In the genomic region with DNA sequence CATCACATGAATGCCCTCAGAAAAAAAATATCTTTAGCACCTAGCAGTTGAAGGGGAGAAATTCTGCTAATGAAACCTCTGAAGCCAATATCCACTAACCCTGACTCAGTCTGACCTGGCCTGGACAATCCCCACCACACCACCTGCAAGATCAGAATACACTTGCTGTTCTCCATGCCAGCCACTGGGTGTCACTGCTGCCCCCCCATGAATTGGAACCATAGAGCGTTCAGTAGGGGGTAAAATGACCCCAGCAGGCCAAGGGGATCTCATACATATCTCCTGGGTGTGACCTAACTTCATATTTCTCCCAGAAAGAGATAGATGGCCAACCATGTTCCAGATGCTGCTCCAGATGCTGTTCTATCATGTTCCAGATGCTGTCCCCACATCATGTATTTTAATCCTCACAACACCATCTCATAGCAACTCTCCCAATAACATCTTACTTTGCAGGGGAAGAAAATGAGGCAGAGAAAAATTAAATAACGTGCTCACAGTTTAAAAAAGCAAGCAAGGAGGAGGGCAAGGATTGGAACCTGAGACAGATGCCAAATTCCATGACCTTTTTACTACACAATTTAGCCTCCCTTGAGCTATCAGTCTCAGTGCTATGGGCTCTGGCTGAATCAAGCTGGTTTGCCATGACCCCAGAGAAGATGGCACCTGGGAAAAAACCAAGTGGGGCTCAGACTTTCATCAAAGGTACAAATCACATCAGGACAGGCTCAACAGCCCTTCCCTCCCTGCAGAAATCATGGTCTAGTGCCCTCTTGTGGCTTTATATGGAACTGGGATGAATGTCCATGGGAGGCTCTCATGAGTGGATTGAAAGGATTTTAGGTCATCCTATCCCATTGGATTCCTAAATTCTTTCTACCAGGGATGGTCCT, we compare ENCODE assay signal across 9 cellular contexts. TPM values are rescaled to one million over a fixed set of nuclear protein-coding genes. Genes with fewer than 3 reads are reported as not detected.
DNase-seq lines count a peak whose midpoint lies in the region; ATAC-seq and TF ChIP-seq lines count a peak whose summit lies in the region.
"Had no signal": no experiment of that assay in that cellular context is flagged by ENCODE, and none has a peak within 500 bp of the region (broad histone marks: within the 10 kb centered on the region; RNA-seq: fewer than 3 reads in every experiment).

No MANE protein-coding gene starts in this region.

- H3K27ac ChIP-seq in neural progenitor cell: no peak overlapping the region

- peaks cover 13% of the 10 kb centered on the region for H3K27me3 Mint-ChIP-seq in neural progenitor cell (ENCODE audit: insufficient read depth, low read depth)

- H3K27ac Mint-ChIP-seq in neural progenitor cell: no peak overlapping the region
- H3K27ac Mint-ChIP-seq: CD8-positive, alpha-beta memory T cell had no signal

- H3K9ac ChIP-seq in neural progenitor cell: no peak overlapping the region

- no peaks in the 10 kb centered on the region for H3K9me3 Mint-ChIP-seq in neural progenitor cell
- H3K9me3 Mint-ChIP-seq: CD8-positive, alpha-beta memory T cell had no signal

- H3K79me2 ChIP-seq in neural progenitor cell (ENCODE audit: low read depth): no peaks in the 10 kb centered on the region

- peaks cover 3% of the 10 kb centered on the region for H3K4me1 ChIP-seq in neural progenitor cell

- H2AFZ ChIP-seq in neural progenitor cell (replicated peaks): no peak overlapping the region

- TF ChIP-seq CTCF in neural progenitor cell (IDR thresholded peaks at IDR 0.05): peak; percentile 70

- no peaks in the 10 kb centered on the region for H3F3A ChIP-seq in neural progenitor cell (ENCODE audit: low read depth)

- peak; percentile 56 for ATAC-seq in GM21529 (IDR thresholded peaks at IDR 0.05; ENCODE audit: unreplicated experiment)
- ATAC-seq in GM21528 (IDR thresholded peaks at IDR 0.05; ENCODE audit: low FRiP score, unreplicated experiment): no peak

- DNase-seq in NCI-H345 (lab: John Stamatoyannopoulos, UW): peak; percentile 16
- DNase-seq in NCI-H345 treated with DMSO at 0.1 percent for 48 hours (lab: John Stamatoyannopoulos, UW; ENCODE audit: unreplicated experiment): no peak
- DNase-seq in NCI-H69 (lab: John Stamatoyannopoulos, UW): peak; percentile 1
- DNase-seq in cerebellar cortex (ENCODE audit: low spot score): peak; percentile 30
- peak; percentile 56 for DNase-seq in neural progenitor cell (ENCODE audit: low spot score)
- DNase-seq in putamen (ENCODE audit: low spot score): no peak

- no peaks in the 10 kb centered on the region for H4K20me1 ChIP-seq in neural progenitor cell (ENCODE audit: low read depth)

- peaks cover 18% of the 10 kb centered on the region for H3K4me1 Mint-ChIP-seq in neural progenitor cell

- no peak overlapping the region for H3K4me3 Mint-ChIP-seq in neural progenitor cell
- H3K4me3 Mint-ChIP-seq: CD8-positive, alpha-beta memory T cell had no signal

- H3K36me3 Mint-ChIP-seq in neural progenitor cell: no peaks in the 10 kb centered on the region
- H3K36me3 Mint-ChIP-seq: CD8-positive, alpha-beta memory T cell had no signal

- H3K4me2 ChIP-seq in neural progenitor cell: no peak overlapping the region

- no peak overlapping the region for H3K4me3 ChIP-seq in neural progenitor cell

- H3K9me3 ChIP-seq in neural progenitor cell (ENCODE audit: low read depth): no peaks in the 10 kb centered on the region

- H3K36me3 ChIP-seq in neural progenitor cell: no peaks in the 10 kb centered on the region

- H3K27me3 ChIP-seq in neural progenitor cell: peaks cover 17% of the 10 kb centered on the region

RNA-seq across cellular contexts. Expression of gene NTRK3, which starts 12.4 kb away (rescaled TPM):
- 2.0 and 2.4 TPM in 2 replicates for total RNA-seq in neural progenitor cell (ENCODE audit: low replicate concordance)

Comparison
In these comparisons a context has a peak if more than half of its experiments do, and no peak if none do; other contexts are left out.
1. DNase-seq: peak in NCI-H345 (single experiment), NCI-H69 (single experiment), cerebellar cortex (single experiment) and neural progenitor cell (single experiment); none in NCI-H345 treated with DMSO at 0.1 percent for 48 hours (single experiment) and putamen (single experiment).